In genomic region chr16:82824408-82824807, GRCh38 we compare ENCODE assay signal across 15 cellular contexts.
"Had no signal": no experiment of that assay in that cellular context is flagged by ENCODE, and none has a peak within 500 bp of the region (broad histone marks: within the 10 kb centered on the region; RNA-seq: fewer than 3 reads in every experiment).

No MANE protein-coding gene starts in this region.

- DNase-seq: activated CD4-positive, alpha-beta memory T cell treated with anti-CD3 and anti-CD28 coated beads for 36 hours; activated gamma-delta T cell; activated naive CD8-positive, alpha-beta T cell treated with anti-CD3 and anti-CD28 coated beads for 36 hours; activated T-cell treated with anti-CD3 and anti-CD28 coated beads, Interleukin-2, amount 50 U/mL, for 48 hours; anterior cingulate cortex; effector memory CD4-positive, alpha-beta T cell; hippocampal formation; left ventricle myocardium superior; ovary; stimulated activated CD4-positive, alpha-beta T cell treated with anti-CD3 and anti-CD28 coated beads, Interleukin-4, amount 100 ng/mL, for 24 hours; T-helper 9 cell; upper lobe of right lung had no signal

- H3K4me3 ChIP-seq: coronary artery, neural progenitor cell, ovary, upper lobe of right lung had no signal

- ATAC-seq: left ventricle myocardium superior, upper lobe of right lung had no signal

- H3K27ac ChIP-seq: coronary artery, epithelial cell of prostate, neural progenitor cell, ovary, upper lobe of right lung had no signal

- H3K9me3 ChIP-seq: ovary, upper lobe of right lung had no signal

- H3K36me3 ChIP-seq: neural progenitor cell, ovary, upper lobe of right lung had no signal

- H3K4me1 ChIP-seq: upper lobe of right lung had no signal

- H3K27me3 ChIP-seq: neural progenitor cell, ovary, upper lobe of right lung had no signal
